Comparison of ENCODE assay signal across 25 cellular contexts in genomic region chr1:62273953-62274352, GRCh38. TPM values are rescaled to one million over a fixed set of nuclear protein-coding genes. Genes with fewer than 3 reads are reported as not detected.
"Had no signal": no experiment of that assay in that cellular context is flagged by ENCODE, and none has a peak within 500 bp of the region (broad histone marks: within the 10 kb centered on the region; RNA-seq: fewer than 3 reads in every experiment).

No MANE protein-coding gene starts in this region.

- H3K27me3 ChIP-seq: esophagus muscularis mucosa, gastrocnemius medialis, neutrophil, spleen had no signal

- H3K36me3 ChIP-seq: esophagus muscularis mucosa, gastrocnemius medialis, heart right ventricle, neutrophil, spleen, thoracic aorta had no signal

- H3K27ac ChIP-seq: epithelial cell of prostate, esophagus muscularis mucosa, gastrocnemius medialis, heart right ventricle, neutrophil, psoas muscle, spleen, thoracic aorta had no signal

- H3K4me3 ChIP-seq: esophagus muscularis mucosa, gastrocnemius medialis, heart right ventricle, psoas muscle, spleen, thoracic aorta had no signal

- H3K9me3 ChIP-seq: gastrocnemius medialis, neutrophil, psoas muscle, thoracic aorta had no signal

- ATAC-seq: effector memory CD8-positive, alpha-beta T cell; gastrocnemius medialis; heart right ventricle; psoas muscle; sciatic nerve; stimulated activated naive B cell treated with anti-CD40 and anti-IgM and Interleukin-4, amounts not matched to agents 10 μg/mL and 1 μg/mL and 100 μg/mL, for 72 hours; stimulated activated naive CD8-positive, alpha-beta T cell treated with anti-CD3 and anti-CD28 coated beads, Interleukin-15, amount 100 ng/mL, for 72 hours had no signal

- DNase-seq: effector memory CD8-positive, alpha-beta T cell; gastrocnemius medialis; heart right ventricle; hypothalamus; kidney glomerular epithelial cell; mesendoderm; nephron progenitor cell; psoas muscle; retina; spleen; stimulated activated CD4-positive, alpha-beta T cell treated with anti-CD3 and anti-CD28 coated beads, Interleukin-15, amount 100 ng/mL, for 24 hours; stimulated activated CD4-positive, alpha-beta T cell treated with anti-CD3 and anti-CD28 coated beads, Interleukin-1b, Interleukin-23, amount 100 ng/mL, for 48 hours; stimulated activated CD4-positive, alpha-beta T cell treated with anti-CD3 and anti-CD28 coated beads, Interleukin-4, amount 100 ng/mL, for 24 hours; stimulated activated naive B cell treated with anti-CD40 and anti-IgM and Interleukin-4, amounts not matched to agents 10 μg/mL and 1 μg/mL and 100 μg/mL, for 72 hours; stimulated activated naive CD8-positive, alpha-beta T cell treated with anti-CD3 and anti-CD28 coated beads, Interleukin-15, amount 100 ng/mL, for 72 hours; trophoblast cell had no signal

- H3K4me1 ChIP-seq: esophagus muscularis mucosa, gastrocnemius medialis, heart right ventricle, psoas muscle had no signal

- H3K4me3 Mint-ChIP-seq: dendritic cell treated with granulocyte-macrophage colony-stimulating factor and Interleukin-4, amounts not matched to agents 40 ng/mL and 50 ng/mL, for 4 days; nephron progenitor cell; stimulated activated naive B cell treated with anti-CD40 and anti-IgM and Interleukin-4, amounts not matched to agents 10 μg/mL and 1 μg/mL and 100 μg/mL, for 72 hours; stimulated activated naive CD8-positive, alpha-beta T cell treated with anti-CD3 and anti-CD28 coated beads, Interleukin-15, amount 100 ng/mL, for 72 hours had no signal

- H3K27me3 Mint-ChIP-seq: dendritic cell treated with granulocyte-macrophage colony-stimulating factor and Interleukin-4, amounts not matched to agents 40 ng/mL and 50 ng/mL, for 4 days; effector memory CD8-positive, alpha-beta T cell; stimulated activated naive B cell treated with anti-CD40 and anti-IgM and Interleukin-4, amounts not matched to agents 10 μg/mL and 1 μg/mL and 100 μg/mL, for 72 hours; stimulated activated naive CD8-positive, alpha-beta T cell treated with anti-CD3 and anti-CD28 coated beads, Interleukin-15, amount 100 ng/mL, for 72 hours had no signal

- H3K36me3 Mint-ChIP-seq: stimulated activated naive B cell treated with anti-CD40 and anti-IgM and Interleukin-4, amounts not matched to agents 10 μg/mL and 1 μg/mL and 100 μg/mL, for 72 hours had no signal

- H3K9me3 Mint-ChIP-seq: effector memory CD8-positive, alpha-beta T cell had no signal

- H3K27ac Mint-ChIP-seq: dendritic cell treated with granulocyte-macrophage colony-stimulating factor and Interleukin-4, amounts not matched to agents 40 ng/mL and 50 ng/mL, for 4 days; nephron progenitor cell; stimulated activated naive B cell treated with anti-CD40 and anti-IgM and Interleukin-4, amounts not matched to agents 10 μg/mL and 1 μg/mL and 100 μg/mL, for 72 hours had no signal

RNA-seq across cellular contexts. Expression of gene KANK4, which starts 45.3 kb away (rescaled TPM):
- total RNA-seq: fibroblast of villous mesenchyme, lung microvascular endothelial cell, mononuclear cell had no signal
